Comparison of ENCODE assay signal across 13 cellular contexts in genomic region chr20:32252189-32252588, GRCh38. TPM values are rescaled to one million over a fixed set of nuclear protein-coding genes. Genes with fewer than 3 reads are reported as not detected.
DNase-seq lines count a peak whose midpoint lies in the region; ATAC-seq and TF ChIP-seq lines count a peak whose summit lies in the region.
"Had no signal": no experiment of that assay in that cellular context is flagged by ENCODE, and none has a peak within 500 bp of the region (broad histone marks: within the 10 kb centered on the region; RNA-seq: fewer than 3 reads in every experiment).

No MANE protein-coding gene starts in this region.

- no peaks in the 10 kb centered on the region for H3K4me1 ChIP-seq in psoas muscle
- H3K4me1 ChIP-seq: breast epithelium had no signal

- no peak overlapping the region for H3K27ac ChIP-seq in psoas muscle
- H3K27ac ChIP-seq: breast epithelium had no signal

- H3K4me3 ChIP-seq in psoas muscle = no peak overlapping the region
- H3K4me3 ChIP-seq: breast epithelium, K562 had no signal

- TF ChIP-seq CTCF in GM20000 (IDR thresholded peaks at IDR 0.05; ENCODE audit: extremely low read depth, missing control alignments) = no peak
- no peak for TF ChIP-seq CTCF in psoas muscle (IDR thresholded peaks at IDR 0.05)
- TF ChIP-seq CTCF in GM13977 (IDR thresholded peaks at IDR 0.05; ENCODE audit: extremely low read depth, insufficient read depth, missing control alignments) = no peak

- H3K36me3 ChIP-seq in psoas muscle (ENCODE audit: insufficient read depth in 1 of 2, low read depth in 1 of 2) = no peaks in the 10 kb centered on the region
- H3K36me3 ChIP-seq: breast epithelium had no signal

- ATAC-seq in psoas muscle = no peak
- ATAC-seq in GM21360 (IDR thresholded peaks at IDR 0.05; ENCODE audit: unreplicated experiment) = no peak

- DNase-seq in GM20000 (ENCODE audit: low spot score) = peak; percentile 26
- DNase-seq in activated CD8-positive, alpha-beta memory T cell treated with anti-CD3 and anti-CD28 coated beads for 48 hours (ENCODE audit: low read depth in 2 of 3, low spot score in 2 of 3) = peak; percentile 50 to 73 (median 59)
- peak; percentile 25 for DNase-seq in central memory CD4-positive, alpha-beta T cell
- peak; percentile 58 to 78 for DNase-seq in stimulated activated CD8-positive, alpha-beta memory T cell treated with anti-CD3 and anti-CD28 coated beads, Interleukin-15, amount 100 ng/mL, for 4 hours (ENCODE audit: low read depth in 2 of 2)
- DNase-seq in psoas muscle = no peak
- no peak for DNase-seq in GM13977 (ENCODE audit: low spot score)
- no peak for DNase-seq in NCI-H2081 (lab: John Stamatoyannopoulos, UW)
- DNase-seq: C1 segment of cervical spinal cord, mesendoderm, NCI-H1930 had no signal

- intact Hi-C loops in psoas muscle (cut with DNase I) = no loop called here

- H3K9me3 ChIP-seq in psoas muscle = no peaks in the 10 kb centered on the region
- H3K9me3 ChIP-seq: breast epithelium had no signal

- in situ Hi-C loops in GM13977 (cut with MboI; ENCODE audit: low pct_unique_long_range_greater_than_20kb, low sequenced_read_pairs, unreplicated experiment) = no loop called here

- peaks cover 0 to 4% (median 0%) of the 10 kb centered on the region in 3 donors for H3K27me3 ChIP-seq in psoas muscle (ENCODE audit: insufficient read depth in 3 of 3, low read length in 2 of 3)
- H3K27me3 ChIP-seq: breast epithelium had no signal

- 83 to 92% (median 89%) methylated on average over 6 of the region's 6 CpGs for WGBS in psoas muscle, 3 donors

RNA-seq across cellular contexts. Expression of gene KIF3B, which starts 25.3 kb away (rescaled TPM):
- 1 to 10 TPM; 4.2 to 8.5 (median 6.7) TPM for total RNA-seq in psoas muscle
- polyA plus RNA-seq in psoas muscle = 10 to 100 TPM in 1 of 3 donors, 1 to 10 TPM in 2; 3.3 to 11.4 (median 9.6) TPM

RNA-seq across cellular contexts. Expression of gene POFUT1, which starts 44.5 kb away (rescaled TPM):
- total RNA-seq in psoas muscle = 10 to 100 TPM; 14.0 to 20.8 (median 17.1) TPM
- polyA plus RNA-seq in psoas muscle = 10 to 100 TPM in 1 of 3 donors, 1 to 10 TPM in 2; 7.8 to 22.9 (median 8.1) TPM

RNA-seq across cellular contexts. Expression of gene PLAGL2, which starts 44.6 kb away (rescaled TPM):
- total RNA-seq in psoas muscle = 1 to 10 TPM; 4.9 to 9.6 (median 6.0) TPM
- polyA plus RNA-seq in psoas muscle = 1 to 10 TPM; 1.7 to 5.3 (median 2.3) TPM

Comparison
In these comparisons a context has a peak if more than half of its experiments do, and no peak if none do; other contexts are left out.
1. DNase-seq: peak in GM20000 (single experiment), activated CD8-positive, alpha-beta memory T cell treated with anti-CD3 and anti-CD28 coated beads for 48 hours (3 of 3), central memory CD4-positive, alpha-beta T cell (single experiment) and stimulated activated CD8-positive, alpha-beta memory T cell treated with anti-CD3 and anti-CD28 coated beads, Interleukin-15, amount 100 ng/mL, for 4 hours (2 of 2); none in psoas muscle (0 of 2), GM13977 (single experiment) and NCI-H2081 (0 of 2).